In genomic region chr19:1080360-1081161, GRCh38 we compare ENCODE assay signal across 1 cellular context.
TF ChIP-seq lines count a peak whose summit lies in the region.

No MANE protein-coding gene starts in this region.

TF ChIP-seq in HepG2, 621 proteins besides CTCF, POLR2A, EP300 and RAD21:
- TF ChIP-seq HNRNPL (IDR thresholded peaks at IDR 0.05; ENCODE audit: low read depth, low read length) = 0 out of 2 replicates have a peak, but pooled peaks have one; percentile 36
- TF ChIP-seq NR2F6 (IDR thresholded peaks at IDR 0.05) = no peak
- no peak for TF ChIP-seq NR2F6 (CRISPR knock-in tag; IDR thresholded peaks at IDR 0.05)
TF ChIP-seq in HepG2: peak in this region for 1.
